ENCODE assay signal across 19 cellular contexts in genomic region chr12:3523728-3524127, GRCh38. TPM values are rescaled to one million over a fixed set of nuclear protein-coding genes. Genes with fewer than 3 reads are reported as not detected.
DNase-seq lines count a peak whose midpoint lies in the region; ATAC-seq and TF ChIP-seq lines count a peak whose summit lies in the region.
"Had no signal": no experiment of that assay in that cellular context is flagged by ENCODE, and none has a peak within 500 bp of the region (broad histone marks: within the 10 kb centered on the region; RNA-seq: fewer than 3 reads in every experiment).

No MANE protein-coding gene starts in this region.

- H3K4me1 ChIP-seq in mucosa of descending colon (ENCODE audit: low read depth) = peaks cover 16% of the 10 kb centered on the region

- DNase-seq in DMS53 (lab: John Stamatoyannopoulos, UW) (peak; percentile 85), LoVo (ENCODE audit: low spot score) (peak; percentile 48), ecto neural progenitor cell (ENCODE audit: low spot score) (peak; percentile 27), mucosa of descending colon (peak in 1 of 3 donors; percentile 52)
- DNase-seq: Calu3; CD4-positive, alpha-beta memory T cell; DMS79; NCI-H1417; NCI-H187; NCI-H2227 treated with DMSO at 0.1 percent for 48 hours; NCI-H524; NCI-H82; SHP77 treated with DMSO at 0.1 percent for 48 hours had no signal

- TF ChIP-seq CTCF in mucosa of descending colon (IDR thresholded peaks at IDR 0.05) = no peak

- intact Hi-C loops in mucosa of descending colon (cut with DNase I, micrococcal nuclease) = no loop called here

- ATAC-seq in mucosa of descending colon = peak; percentile 97
- no peak for ATAC-seq in GM19351 (IDR thresholded peaks at IDR 0.05; ENCODE audit: unreplicated experiment)
- ATAC-seq in GM21390 (IDR thresholded peaks at IDR 0.05; ENCODE audit: unreplicated experiment) = no peak
- no peak for ATAC-seq in HG03432 (IDR thresholded peaks at IDR 0.05; ENCODE audit: unreplicated experiment)
- ATAC-seq: SK-N-SH treated with all-trans-retinoic acid at 6 μM for 48 hours had no signal

- peaks cover 3% of the 10 kb centered on the region for H3K9me3 ChIP-seq in mucosa of descending colon

- H3K4me3 ChIP-seq in mucosa of descending colon = no peak overlapping the region

- H3K36me3 ChIP-seq in mucosa of descending colon (ENCODE audit: low read depth) = no peaks in the 10 kb centered on the region

RNA-seq across cellular contexts. Expression of gene PRMT8, which starts 32.7 kb away (rescaled TPM):
- total RNA-seq in mucosa of descending colon = under 1 TPM in 1 of 3 donors, not detected in 2; 0.13 TPM
- total RNA-seq: Calu3; CD4-positive, alpha-beta memory T cell; H4; LHCN-M2 had no signal
